Comparison of ENCODE assay signal across 11 cellular contexts in genomic region chr9:133526721-133527321, GRCh38. TPM values are rescaled to one million over a fixed set of nuclear protein-coding genes. Genes with fewer than 3 reads are reported as not detected.
DNase-seq lines count a peak whose midpoint lies in the region; ATAC-seq lines count a peak whose summit lies in the region.
"Had no signal": no experiment of that assay in that cellular context is flagged by ENCODE, and none has a peak within 500 bp of the region (broad histone marks: within the 10 kb centered on the region; RNA-seq: fewer than 3 reads in every experiment).

No MANE protein-coding gene starts in this region.

- DNase-seq in DMS153 (lab: John Stamatoyannopoulos, UW): peak; percentile 21
- peak; percentile 44 for DNase-seq in MG63
- peak; percentile 74 to 78 for DNase-seq in hippocampal formation (lab: John Stamatoyannopoulos, UW)
- DNase-seq in putamen (ENCODE audit: low spot score): peak; percentile 84
- no peak for DNase-seq in NCI-H2171 treated with DMSO at 0.1 percent for 48 hours (lab: John Stamatoyannopoulos, UW)
- no peak for DNase-seq in NCI-H1105 treated with DMSO at 0.1 percent for 48 hours (lab: John Stamatoyannopoulos, UW)
- DNase-seq: NCI-H1436 had no signal

- no peaks in the 10 kb centered on the region for H3K9me3 ChIP-seq in MG63
- H3K9me3 ChIP-seq: upper lobe of left lung had no signal

- H3K36me3 ChIP-seq in MG63: no peaks in the 10 kb centered on the region
- H3K36me3 ChIP-seq: upper lobe of left lung had no signal

- ATAC-seq in GM19035 (IDR thresholded peaks at IDR 0.05; ENCODE audit: unreplicated experiment): no peak

- no peak overlapping the region for H3K4me3 ChIP-seq in MG63
- H3K4me3 ChIP-seq: upper lobe of left lung had no signal

- H3K27me3 ChIP-seq in MG63: no peaks in the 10 kb centered on the region
- H3K27me3 ChIP-seq: upper lobe of left lung had no signal

RNA-seq across cellular contexts. Expression of gene MYMK, which starts 2.1 kb away (rescaled TPM):
- total RNA-seq in MG63 (2014; rRNA removed; shearing (Covaris generic); ENCODE audit: low replicate concordance): not detected in 2 replicates
- total RNA-seq: neural crest cell; T-helper 2 cell treated with Interferon-gamma antibody and Interleukin-4, amounts not matched to agents 100 ng/mL and 5 ng/mL, for 36 hours; upper lobe of left lung had no signal

RNA-seq across cellular contexts. Expression of gene ADAMTSL2, which starts 7.7 kb away (rescaled TPM):
- 0.10 and 0.72 TPM in 2 replicates for total RNA-seq in MG63 (2014; rRNA removed; shearing (Covaris generic); ENCODE audit: low replicate concordance)
- total RNA-seq: T-helper 2 cell treated with Interferon-gamma antibody and Interleukin-4, amounts not matched to agents 100 ng/mL and 5 ng/mL, for 36 hours had no signal

RNA-seq across cellular contexts. Expression of gene SLC2A6, which starts 47.9 kb away (rescaled TPM):
- 3.5 and 7.6 TPM in 2 replicates for total RNA-seq in MG63 (2014; rRNA removed; shearing (Covaris generic); ENCODE audit: low replicate concordance)

Comparison
In these comparisons a context has a peak if more than half of its experiments do, and no peak if none do; other contexts are left out.
1. DNase-seq: peak in DMS153 (single experiment), MG63 (single experiment), hippocampal formation (2 of 2) and putamen (single experiment); none in NCI-H2171 treated with DMSO at 0.1 percent for 48 hours (single experiment) and NCI-H1105 treated with DMSO at 0.1 percent for 48 hours (single experiment).